ENCODE assay signal across 9 cellular contexts in the genomic region with DNA sequence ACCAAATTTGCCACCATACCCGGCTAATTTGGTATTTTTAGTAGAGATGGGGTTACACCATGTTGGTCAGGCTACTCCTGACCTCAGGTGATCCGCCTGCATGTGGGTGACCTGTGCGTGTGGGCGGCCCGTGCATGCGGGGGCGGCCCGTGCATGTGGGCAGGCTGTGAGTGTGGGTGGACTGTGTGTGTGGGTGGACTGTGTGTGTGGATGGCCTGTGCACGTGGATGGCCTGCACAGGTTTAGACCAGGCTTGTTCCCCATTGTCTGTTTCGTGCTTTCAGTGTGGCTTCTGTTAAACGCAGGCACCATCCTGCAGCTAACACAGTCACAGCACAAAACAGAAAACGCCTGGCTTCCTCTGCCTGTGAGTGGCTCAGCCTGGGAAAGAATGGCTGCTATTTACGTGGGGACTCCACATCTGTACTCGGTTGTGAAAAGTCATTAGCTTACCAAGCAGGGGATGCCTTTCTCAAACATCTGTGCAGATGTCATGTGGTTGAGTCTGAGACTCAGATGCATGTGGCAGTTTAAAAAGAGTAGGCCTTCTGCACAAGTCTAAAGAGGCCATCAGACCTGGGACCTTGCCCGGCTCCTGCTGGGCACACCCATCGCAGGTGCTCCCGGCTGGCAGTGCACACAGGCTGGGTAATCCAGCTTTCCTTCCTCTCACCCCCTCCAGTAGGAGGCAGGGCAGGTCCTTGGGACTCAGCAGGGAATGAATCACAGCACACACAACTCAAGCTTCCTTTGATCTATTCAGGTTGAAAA.
DNase-seq lines count a peak whose midpoint lies in the region; ATAC-seq and TF ChIP-seq lines count a peak whose summit lies in the region.
"Had no signal": no experiment of that assay in that cellular context is flagged by ENCODE, and none has a peak within 500 bp of the region (broad histone marks: within the 10 kb centered on the region; RNA-seq: fewer than 3 reads in every experiment).

No MANE protein-coding gene starts in this region.

- H3K4me1 ChIP-seq in neuronal stem cell (ENCODE audit: control insufficient read depth in 2 of 2, insufficient read depth in 1 of 2, low read depth in 1 of 2, low read length in 2 of 2): peaks cover 0 to 9% of the 10 kb centered on the region in 2 donors

- peaks cover 0 to 7% (median 0%) of the 10 kb centered on the region in 3 experiments for H3K27me3 ChIP-seq in neuronal stem cell (ENCODE audit: control insufficient read depth in 3 of 3, insufficient read depth in 3 of 3, low read depth in 1 of 3, low read length in 3 of 3)

- no CpG with 5 or more reads among the region's 17 CpGs for WGBS in neuronal stem cell (ENCODE audit: extremely low coverage in 2 of 2, insufficient read length in 2 of 2, insufficient replicate concordance in 1 of 2), 2 donors

- no peak overlapping the region for H2BK5ac ChIP-seq in neuronal stem cell (ENCODE audit: low read length)

- no peak overlapping the region for H2BK15ac ChIP-seq in neuronal stem cell (ENCODE audit: low read length)

- no peak overlapping the region for H3K4ac ChIP-seq in neuronal stem cell (ENCODE audit: low read length)

- H3K9ac ChIP-seq in neuronal stem cell (ENCODE audit: low read depth, low read length, poor library complexity): peak overlapping the region; percentile 73

- no peak overlapping the region for H3K27ac Mint-ChIP-seq in endothelial cell (ENCODE audit: unreplicated experiment)
- no peak overlapping the region for H3K27ac Mint-ChIP-seq in activated CD4-positive, alpha-beta memory T cell treated with anti-CD3 and anti-CD28 coated beads, Interleukin-2, amount 10 ng/mL, durations not matched to agents 7 days and 5 days
- H3K27ac Mint-ChIP-seq: stimulated activated naive CD8-positive, alpha-beta T cell treated with anti-CD3 and anti-CD28 coated beads, Interleukin-15, Interleukin-2, amounts not matched to agents 100 ng/mL and 50 ng/mL, for 24 hours had no signal

- no peaks in the 10 kb centered on the region for H3K36me3 ChIP-seq in neuronal stem cell (replicated peaks in 1 of 2; ENCODE audit: control insufficient read depth in 2 of 2, insufficient read depth in 2 of 2, low read length in 2 of 2)

- CTCF ChIA-PET in activated CD4-positive, alpha-beta memory T cell treated with anti-CD3 and anti-CD28 coated beads, Interleukin-2, amount 10 ng/mL, durations not matched to agents 7 days and 5 days (lab: Charles Lee): interaction anchor here (1.3 kb wide), 1 partner anchor 62 kb away, joined by 3 read pairs; no protein-coding TSS in a partner anchor

- no peaks in the 10 kb centered on the region for H3K36me3 Mint-ChIP-seq in endothelial cell (ENCODE audit: low read depth, unreplicated experiment)
- H3K36me3 Mint-ChIP-seq in activated CD4-positive, alpha-beta memory T cell treated with anti-CD3 and anti-CD28 coated beads, Interleukin-2, amount 10 ng/mL, durations not matched to agents 7 days and 5 days (ENCODE audit: low read depth): no peaks in the 10 kb centered on the region

- peak; percentile 35 for DNase-seq in DMS79 (lab: John Stamatoyannopoulos, UW)
- DNase-seq in NCI-H2196 (lab: John Stamatoyannopoulos, UW; ENCODE audit: unreplicated experiment): peak; percentile 55
- DNase-seq in endothelial cell (ENCODE audit: low spot score): peak; percentile 19
- no peak for DNase-seq in neuronal stem cell (ENCODE audit: low spot score)
- DNase-seq in GDM1 (lab: John Stamatoyannopoulos, UW): no peak
- no peak for DNase-seq in activated CD4-positive, alpha-beta memory T cell treated with anti-CD3 and anti-CD28 coated beads, Interleukin-2, amount 10 ng/mL, durations not matched to agents 7 days and 5 days
- no peak for DNase-seq in H4 (ENCODE audit: low spot score)

- peaks cover under 1% of the 10 kb centered on the region for H3K79me1 ChIP-seq in neuronal stem cell (ENCODE audit: low read depth, low read length)

- no peaks in the 10 kb centered on the region for H3K9me3 Mint-ChIP-seq in endothelial cell (ENCODE audit: unreplicated experiment)
- no peaks in the 10 kb centered on the region for H3K9me3 Mint-ChIP-seq in activated CD4-positive, alpha-beta memory T cell treated with anti-CD3 and anti-CD28 coated beads, Interleukin-2, amount 10 ng/mL, durations not matched to agents 7 days and 5 days
- H3K9me3 Mint-ChIP-seq: stimulated activated naive CD8-positive, alpha-beta T cell treated with anti-CD3 and anti-CD28 coated beads, Interleukin-15, Interleukin-2, amounts not matched to agents 100 ng/mL and 50 ng/mL, for 24 hours had no signal

- no peak overlapping the region for H4K91ac ChIP-seq in neuronal stem cell (ENCODE audit: low read depth, low read length, poor library complexity)

- H2AK5ac ChIP-seq in neuronal stem cell (ENCODE audit: low read depth, low read length): peak overlapping the region; percentile 54

- no peak overlapping the region for H3K4me3 Mint-ChIP-seq in endothelial cell (ENCODE audit: unreplicated experiment)
- no peak overlapping the region for H3K4me3 Mint-ChIP-seq in activated CD4-positive, alpha-beta memory T cell treated with anti-CD3 and anti-CD28 coated beads, Interleukin-2, amount 10 ng/mL, durations not matched to agents 7 days and 5 days
- H3K4me3 Mint-ChIP-seq: stimulated activated naive CD8-positive, alpha-beta T cell treated with anti-CD3 and anti-CD28 coated beads, Interleukin-15, Interleukin-2, amounts not matched to agents 100 ng/mL and 50 ng/mL, for 24 hours had no signal

- H3K23ac ChIP-seq in neuronal stem cell (ENCODE audit: low read depth, low read length, poor library complexity): no peak overlapping the region

- H3K14ac ChIP-seq in neuronal stem cell (ENCODE audit: low read length): peak overlapping the region; percentile 44

- no peaks in the 10 kb centered on the region for H3K9me3 ChIP-seq in neuronal stem cell (replicated peaks in 1 of 2; ENCODE audit: control insufficient read depth in 2 of 2, insufficient read depth in 1 of 2, low read depth in 1 of 2, low read length in 2 of 2)

- ATAC-seq in HG02798 (IDR thresholded peaks at IDR 0.05; ENCODE audit: poor library complexity, unreplicated experiment): no peak

- H3K27me3 Mint-ChIP-seq in endothelial cell (ENCODE audit: unreplicated experiment): no peaks in the 10 kb centered on the region
- no peaks in the 10 kb centered on the region for H3K27me3 Mint-ChIP-seq in activated CD4-positive, alpha-beta memory T cell treated with anti-CD3 and anti-CD28 coated beads, Interleukin-2, amount 10 ng/mL, durations not matched to agents 7 days and 5 days
- H3K27me3 Mint-ChIP-seq: stimulated activated naive CD8-positive, alpha-beta T cell treated with anti-CD3 and anti-CD28 coated beads, Interleukin-15, Interleukin-2, amounts not matched to agents 100 ng/mL and 50 ng/mL, for 24 hours had no signal

- TF ChIP-seq CTCF in endothelial cell (IDR thresholded peaks at IDR 0.05; ENCODE audit: unreplicated experiment): no peak

- H3K4me3 ChIP-seq in neuronal stem cell (ENCODE audit: low read length in 2 of 2): no peak overlapping the region

- no peak overlapping the region for H2AFZ ChIP-seq in neuronal stem cell (ENCODE audit: low read length)

- no peak overlapping the region for H3K27ac ChIP-seq in neuronal stem cell (replicated peaks; ENCODE audit: low read length)

- H3K4me2 ChIP-seq in neuronal stem cell (ENCODE audit: insufficient read depth, low read length, poor library complexity, severe bottlenecking): no peak overlapping the region

- peak overlapping the region; percentile 41 for H3K18ac ChIP-seq in neuronal stem cell (ENCODE audit: low read length)

- no peak overlapping the region for H2BK12ac ChIP-seq in neuronal stem cell (ENCODE audit: low read length)

- no peak overlapping the region for H2BK120ac ChIP-seq in neuronal stem cell (ENCODE audit: low read depth, low read length)

- POLR2A ChIA-PET in activated CD4-positive, alpha-beta memory T cell treated with anti-CD3 and anti-CD28 coated beads, Interleukin-2, amount 10 ng/mL, durations not matched to agents 7 days and 5 days (lab: Charles Lee): no interaction called here

- H3K4me1 Mint-ChIP-seq in endothelial cell (ENCODE audit: unreplicated experiment): peaks cover 4% of the 10 kb centered on the region
- H3K4me1 Mint-ChIP-seq in activated CD4-positive, alpha-beta memory T cell treated with anti-CD3 and anti-CD28 coated beads, Interleukin-2, amount 10 ng/mL, durations not matched to agents 7 days and 5 days: no peaks in the 10 kb centered on the region

- no peak overlapping the region for H4K8ac ChIP-seq in neuronal stem cell (ENCODE audit: low read depth, low read length)

Comparison
In these comparisons a context has a peak if more than half of its experiments do, and no peak if none do; other contexts are left out.
1. DNase-seq: peak in DMS79 (single experiment), NCI-H2196 (single experiment) and endothelial cell (single experiment); none in neuronal stem cell (single experiment), GDM1 (single experiment), activated CD4-positive, alpha-beta memory T cell treated with anti-CD3 and anti-CD28 coated beads, Interleukin-2, amount 10 ng/mL, durations not matched to agents 7 days and 5 days (single experiment) and H4 (single experiment).